Comparison of ENCODE assay signal across 1 cellular context in genomic region chr3:65342084-65342683, GRCh38.
TF ChIP-seq lines count a peak whose summit lies in the region.

No MANE protein-coding gene starts in this region.

TF ChIP-seq in HepG2, 621 proteins besides CTCF, POLR2A, EP300 and RAD21 (continued from another document):
- TF ChIP-seq ZNF503 (CRISPR knock-in tag; IDR thresholded peaks at IDR 0.05) (no peak), ZNF296 (CRISPR knock-in tag; conservative IDR thresholded peaks at IDR 0.05) (no peak), ZNF460 (CRISPR knock-in tag; IDR thresholded peaks at IDR 0.05; ENCODE audit: borderline replicate concordance) (no peak), ATF2 (CRISPR knock-in tag; IDR thresholded peaks at IDR 0.05) (no peak), STAG1 (CRISPR knock-in tag; IDR thresholded peaks at IDR 0.05) (peak; percentile 74), TSC22D2 (CRISPR knock-in tag; IDR thresholded peaks at IDR 0.05; ENCODE audit: borderline replicate concordance) (no peak), ZNF264 (CRISPR knock-in tag; IDR thresholded peaks at IDR 0.05) (no peak), CBX5 (CRISPR knock-in tag; IDR thresholded peaks at IDR 0.05; ENCODE audit: borderline replicate concordance) (no peak), ZBTB33 (CRISPR knock-in tag; IDR thresholded peaks at IDR 0.05) (no peak), NCOA2 (CRISPR knock-in tag; IDR thresholded peaks at IDR 0.05) (no peak), ZNF160 (CRISPR knock-in tag; IDR thresholded peaks at IDR 0.05) (no peak), XRCC5 (optimal IDR thresholded peaks at IDR 0.05; ENCODE audit: low read length) (peak; percentile 73), ZNF280B (CRISPR knock-in tag; IDR thresholded peaks at IDR 0.05; ENCODE audit: borderline replicate concordance) (no peak)
- TF ChIP-seq, protein P1, sequence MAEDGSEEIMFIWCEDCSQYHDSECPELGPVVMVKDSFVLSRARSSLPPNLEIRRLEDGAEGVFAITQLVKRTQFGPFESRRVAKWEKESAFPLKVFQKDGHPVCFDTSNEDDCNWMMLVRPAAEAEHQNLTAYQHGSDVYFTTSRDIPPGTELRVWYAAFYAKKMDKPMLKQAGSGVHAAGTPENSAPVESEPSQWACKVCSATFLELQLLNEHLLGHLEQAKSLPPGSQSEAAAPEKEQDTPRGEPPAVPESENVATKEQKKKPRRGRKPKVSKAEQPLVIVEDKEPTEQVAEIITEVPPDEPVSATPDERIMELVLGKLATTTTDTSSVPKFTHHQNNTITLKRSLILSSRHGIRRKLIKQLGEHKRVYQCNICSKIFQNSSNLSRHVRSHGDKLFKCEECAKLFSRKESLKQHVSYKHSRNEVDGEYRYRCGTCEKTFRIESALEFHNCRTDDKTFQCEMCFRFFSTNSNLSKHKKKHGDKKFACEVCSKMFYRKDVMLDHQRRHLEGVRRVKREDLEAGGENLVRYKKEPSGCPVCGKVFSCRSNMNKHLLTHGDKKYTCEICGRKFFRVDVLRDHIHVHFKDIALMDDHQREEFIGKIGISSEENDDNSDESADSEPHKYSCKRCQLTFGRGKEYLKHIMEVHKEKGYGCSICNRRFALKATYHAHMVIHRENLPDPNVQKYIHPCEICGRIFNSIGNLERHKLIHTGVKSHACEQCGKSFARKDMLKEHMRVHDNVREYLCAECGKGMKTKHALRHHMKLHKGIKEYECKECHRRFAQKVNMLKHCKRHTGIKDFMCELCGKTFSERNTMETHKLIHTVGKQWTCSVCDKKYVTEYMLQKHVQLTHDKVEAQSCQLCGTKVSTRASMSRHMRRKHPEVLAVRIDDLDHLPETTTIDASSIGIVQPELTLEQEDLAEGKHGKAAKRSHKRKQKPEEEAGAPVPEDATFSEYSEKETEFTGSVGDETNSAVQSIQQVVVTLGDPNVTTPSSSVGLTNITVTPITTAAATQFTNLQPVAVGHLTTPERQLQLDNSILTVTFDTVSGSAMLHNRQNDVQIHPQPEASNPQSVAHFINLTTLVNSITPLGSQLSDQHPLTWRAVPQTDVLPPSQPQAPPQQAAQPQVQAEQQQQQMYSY (CRISPR knock-in tag; IDR thresholded peaks at IDR 0.05): no peak
